1 cellular context compared by ENCODE assay signal in genomic region chr17:78343433-78344201, GRCh38.
A peak's percentile ranks its signal among the peaks of the same experiment; 100 is the strongest.
TF ChIP-seq lines count a peak whose summit lies in the region.

No MANE protein-coding gene starts in this region.

TF ChIP-seq in HepG2, 621 proteins besides CTCF, POLR2A, EP300 and RAD21 (continued from another document):
- TF ChIP-seq ZNF574 (CRISPR knock-in tag; IDR thresholded peaks at IDR 0.05) (no peak), HES4 (CRISPR knock-in tag; IDR thresholded peaks at IDR 0.05; ENCODE audit: borderline replicate concordance) (peak; percentile 42; the same call in 1 of the 2 replicates)
